11 cellular contexts compared by ENCODE assay signal in genomic region chr2:152564754-152565551, GRCh38.
A peak's percentile ranks its signal among the peaks of the same experiment; 100 is the strongest.
DNase-seq lines count a peak whose midpoint lies in the region; ATAC-seq lines count a peak whose summit lies in the region.
"Had no signal": no experiment of that assay in that cellular context is flagged by ENCODE, and none has a peak within 500 bp of the region (broad histone marks: within the 10 kb centered on the region; RNA-seq: fewer than 3 reads in every experiment).

No MANE protein-coding gene starts in this region.

- DNase-seq in iPS-NIHi7 (ENCODE audit: extremely low spot score) (no peak), NCI-H524 (lab: John Stamatoyannopoulos, UW) (no peak), NCI-H146 treated with DMSO at 0.1 percent for 48 hours (lab: John Stamatoyannopoulos, UW; ENCODE audit: unreplicated experiment) (no peak)
- DNase-seq in activated naive CD4-positive, alpha-beta T cell treated with Interleukin-2 at 50 U/mL for 16 hours, result no peak
- DNase-seq: mammary epithelial cell, psoas muscle had no signal

- ATAC-seq in GM19023 (IDR thresholded peaks at IDR 0.05; ENCODE audit: unreplicated experiment) (peak; percentile 79), HG02623 (IDR thresholded peaks at IDR 0.05; ENCODE audit: unreplicated experiment) (peak; percentile 82), HG03442 (IDR thresholded peaks at IDR 0.05; ENCODE audit: unreplicated experiment) (peak; percentile 80)

- H3K4me3 ChIP-seq in GM08714 (ENCODE audit: low read length), result peak overlapping the region; percentile 52; the same call in 1 of the 2 replicates
- H3K4me3 ChIP-seq: psoas muscle, SJSA1 had no signal
